10 cellular contexts compared by ENCODE assay signal in genomic region chr18:70577023-70577420, GRCh38.
"Had no signal": no experiment of that assay in that cellular context is flagged by ENCODE, and none has a peak within 500 bp of the region (broad histone marks: within the 10 kb centered on the region; RNA-seq: fewer than 3 reads in every experiment).

No MANE protein-coding gene starts in this region.

- H3K4me1 ChIP-seq: HAP-1 had no signal

- H3K36me3 ChIP-seq: HAP-1 had no signal

- ATAC-seq: HCT116, HepG2, K562 had no signal

- H3K27ac ChIP-seq: HL-60 had no signal

- H3K9me3 ChIP-seq: HAP-1 had no signal

- DNase-seq: GOT3, H7, HFFc6, IMR-90, KG1 had no signal

- H3K4me3 ChIP-seq: HAP-1, K562 had no signal
